In the genomic region with DNA sequence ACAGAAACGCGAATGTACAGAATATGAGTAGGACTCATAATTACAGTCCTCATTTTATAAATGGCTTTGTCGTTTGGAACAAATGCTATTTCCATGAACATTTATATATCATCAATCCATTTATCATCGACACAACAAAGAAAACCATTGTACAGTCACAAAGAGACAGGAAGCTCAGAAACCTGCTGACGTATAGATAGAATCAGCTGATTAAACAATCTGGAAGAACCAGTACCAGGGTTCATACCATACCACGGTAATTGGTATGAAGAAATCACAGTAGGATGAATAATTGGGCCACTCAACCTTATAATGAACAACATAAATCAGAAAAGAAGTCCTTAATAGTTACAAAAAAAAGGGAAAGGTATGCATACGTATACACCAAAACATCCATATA, we compare ENCODE assay signal across 1 cellular context.
TF ChIP-seq lines count a peak whose summit lies in the region.

No MANE protein-coding gene starts in this region.

TF ChIP-seq in GM23338, 12 proteins besides CTCF, POLR2A, EP300 and RAD21 (continued from another document):
- TF ChIP-seq, protein P1, sequence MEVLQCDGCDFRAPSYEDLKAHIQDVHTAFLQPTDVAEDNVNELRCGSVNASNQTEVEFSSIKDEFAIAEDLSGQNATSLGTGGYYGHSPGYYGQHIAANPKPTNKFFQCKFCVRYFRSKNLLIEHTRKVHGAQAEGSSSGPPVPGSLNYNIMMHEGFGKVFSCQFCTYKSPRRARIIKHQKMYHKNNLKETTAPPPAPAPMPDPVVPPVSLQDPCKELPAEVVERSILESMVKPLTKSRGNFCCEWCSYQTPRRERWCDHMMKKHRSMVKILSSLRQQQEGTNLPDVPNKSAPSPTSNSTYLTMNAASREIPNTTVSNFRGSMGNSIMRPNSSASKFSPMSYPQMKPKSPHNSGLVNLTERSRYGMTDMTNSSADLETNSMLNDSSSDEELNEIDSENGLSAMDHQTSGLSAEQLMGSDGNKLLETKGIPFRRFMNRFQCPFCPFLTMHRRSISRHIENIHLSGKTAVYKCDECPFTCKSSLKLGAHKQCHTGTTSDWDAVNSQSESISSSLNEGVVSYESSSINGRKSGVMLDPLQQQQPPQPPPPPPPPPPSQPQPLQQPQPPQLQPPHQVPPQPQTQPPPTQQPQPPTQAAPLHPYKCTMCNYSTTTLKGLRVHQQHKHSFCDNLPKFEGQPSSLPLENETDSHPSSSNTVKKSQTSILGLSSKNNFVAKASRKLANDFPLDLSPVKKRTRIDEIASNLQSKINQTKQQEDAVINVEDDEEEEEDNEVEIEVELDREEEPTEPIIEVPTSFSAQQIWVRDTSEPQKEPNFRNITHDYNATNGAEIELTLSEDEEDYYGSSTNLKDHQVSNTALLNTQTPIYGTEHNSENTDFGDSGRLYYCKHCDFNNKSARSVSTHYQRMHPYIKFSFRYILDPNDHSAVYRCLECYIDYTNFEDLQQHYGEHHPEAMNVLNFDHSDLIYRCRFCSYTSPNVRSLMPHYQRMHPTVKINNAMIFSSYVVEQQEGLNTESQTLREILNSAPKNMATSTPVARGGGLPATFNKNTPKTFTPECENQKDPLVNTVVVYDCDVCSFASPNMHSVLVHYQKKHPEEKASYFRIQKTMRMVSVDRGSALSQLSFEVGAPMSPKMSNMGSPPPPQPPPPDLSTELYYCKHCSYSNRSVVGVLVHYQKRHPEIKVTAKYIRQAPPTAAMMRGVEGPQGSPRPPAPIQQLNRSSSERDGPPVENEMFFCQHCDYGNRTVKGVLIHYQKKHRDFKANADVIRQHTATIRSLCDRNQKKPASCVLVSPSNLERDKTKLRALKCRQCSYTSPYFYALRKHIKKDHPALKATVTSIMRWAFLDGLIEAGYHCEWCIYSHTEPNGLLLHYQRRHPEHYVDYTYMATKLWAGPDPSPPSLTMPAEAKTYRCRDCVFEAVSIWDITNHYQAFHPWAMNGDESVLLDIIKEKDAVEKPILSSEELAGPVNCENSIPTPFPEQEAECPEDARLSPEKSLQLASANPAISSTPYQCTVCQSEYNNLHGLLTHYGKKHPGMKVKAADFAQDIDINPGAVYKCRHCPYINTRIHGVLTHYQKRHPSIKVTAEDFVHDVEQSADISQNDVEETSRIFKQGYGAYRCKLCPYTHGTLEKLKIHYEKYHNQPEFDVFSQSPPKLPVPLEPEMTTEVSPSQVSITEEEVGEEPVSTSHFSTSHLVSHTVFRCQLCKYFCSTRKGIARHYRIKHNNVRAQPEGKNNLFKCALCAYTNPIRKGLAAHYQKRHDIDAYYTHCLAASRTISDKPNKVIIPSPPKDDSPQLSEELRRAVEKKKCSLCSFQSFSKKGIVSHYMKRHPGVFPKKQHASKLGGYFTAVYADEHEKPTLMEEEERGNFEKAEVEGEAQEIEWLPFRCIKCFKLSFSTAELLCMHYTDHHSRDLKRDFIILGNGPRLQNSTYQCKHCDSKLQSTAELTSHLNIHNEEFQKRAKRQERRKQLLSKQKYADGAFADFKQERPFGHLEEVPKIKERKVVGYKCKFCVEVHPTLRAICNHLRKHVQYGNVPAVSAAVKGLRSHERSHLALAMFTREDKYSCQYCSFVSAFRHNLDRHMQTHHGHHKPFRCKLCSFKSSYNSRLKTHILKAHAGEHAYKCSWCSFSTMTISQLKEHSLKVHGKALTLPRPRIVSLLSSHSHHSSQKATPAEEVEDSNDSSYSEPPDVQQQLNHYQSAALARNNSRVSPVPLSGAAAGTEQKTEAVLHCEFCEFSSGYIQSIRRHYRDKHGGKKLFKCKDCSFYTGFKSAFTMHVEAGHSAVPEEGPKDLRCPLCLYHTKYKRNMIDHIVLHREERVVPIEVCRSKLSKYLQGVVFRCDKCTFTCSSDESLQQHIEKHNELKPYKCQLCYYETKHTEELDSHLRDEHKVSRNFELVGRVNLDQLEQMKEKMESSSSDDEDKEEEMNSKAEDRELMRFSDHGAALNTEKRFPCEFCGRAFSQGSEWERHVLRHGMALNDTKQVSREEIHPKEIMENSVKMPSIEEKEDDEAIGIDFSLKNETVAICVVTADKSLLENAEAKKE (CRISPR knock-in tag; IDR thresholded peaks at IDR 0.05): no peak
- TF ChIP-seq POLR2AphosphoS5 (IDR thresholded peaks at IDR 0.05; ENCODE audit: low read depth) (no peak), NANOG (IDR thresholded peaks at IDR 0.05; ENCODE audit: borderline replicate concordance) (no peak)
- TF ChIP-seq, protein P2, sequence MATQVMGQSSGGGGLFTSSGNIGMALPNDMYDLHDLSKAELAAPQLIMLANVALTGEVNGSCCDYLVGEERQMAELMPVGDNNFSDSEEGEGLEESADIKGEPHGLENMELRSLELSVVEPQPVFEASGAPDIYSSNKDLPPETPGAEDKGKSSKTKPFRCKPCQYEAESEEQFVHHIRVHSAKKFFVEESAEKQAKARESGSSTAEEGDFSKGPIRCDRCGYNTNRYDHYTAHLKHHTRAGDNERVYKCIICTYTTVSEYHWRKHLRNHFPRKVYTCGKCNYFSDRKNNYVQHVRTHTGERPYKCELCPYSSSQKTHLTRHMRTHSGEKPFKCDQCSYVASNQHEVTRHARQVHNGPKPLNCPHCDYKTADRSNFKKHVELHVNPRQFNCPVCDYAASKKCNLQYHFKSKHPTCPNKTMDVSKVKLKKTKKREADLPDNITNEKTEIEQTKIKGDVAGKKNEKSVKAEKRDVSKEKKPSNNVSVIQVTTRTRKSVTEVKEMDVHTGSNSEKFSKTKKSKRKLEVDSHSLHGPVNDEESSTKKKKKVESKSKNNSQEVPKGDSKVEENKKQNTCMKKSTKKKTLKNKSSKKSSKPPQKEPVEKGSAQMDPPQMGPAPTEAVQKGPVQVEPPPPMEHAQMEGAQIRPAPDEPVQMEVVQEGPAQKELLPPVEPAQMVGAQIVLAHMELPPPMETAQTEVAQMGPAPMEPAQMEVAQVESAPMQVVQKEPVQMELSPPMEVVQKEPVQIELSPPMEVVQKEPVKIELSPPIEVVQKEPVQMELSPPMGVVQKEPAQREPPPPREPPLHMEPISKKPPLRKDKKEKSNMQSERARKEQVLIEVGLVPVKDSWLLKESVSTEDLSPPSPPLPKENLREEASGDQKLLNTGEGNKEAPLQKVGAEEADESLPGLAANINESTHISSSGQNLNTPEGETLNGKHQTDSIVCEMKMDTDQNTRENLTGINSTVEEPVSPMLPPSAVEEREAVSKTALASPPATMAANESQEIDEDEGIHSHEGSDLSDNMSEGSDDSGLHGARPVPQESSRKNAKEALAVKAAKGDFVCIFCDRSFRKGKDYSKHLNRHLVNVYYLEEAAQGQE (IDR thresholded peaks at IDR 0.05; ENCODE audit: unreplicated experiment): no peak
